2 cellular contexts compared by ENCODE assay signal in genomic region chr15:63450884-63451225, GRCh38.
TF ChIP-seq lines count a peak whose summit lies in the region.

No MANE protein-coding gene starts in this region.

TF ChIP-seq in liver, 16 proteins besides CTCF, POLR2A, EP300 and RAD21:
- TF ChIP-seq, protein P1, sequence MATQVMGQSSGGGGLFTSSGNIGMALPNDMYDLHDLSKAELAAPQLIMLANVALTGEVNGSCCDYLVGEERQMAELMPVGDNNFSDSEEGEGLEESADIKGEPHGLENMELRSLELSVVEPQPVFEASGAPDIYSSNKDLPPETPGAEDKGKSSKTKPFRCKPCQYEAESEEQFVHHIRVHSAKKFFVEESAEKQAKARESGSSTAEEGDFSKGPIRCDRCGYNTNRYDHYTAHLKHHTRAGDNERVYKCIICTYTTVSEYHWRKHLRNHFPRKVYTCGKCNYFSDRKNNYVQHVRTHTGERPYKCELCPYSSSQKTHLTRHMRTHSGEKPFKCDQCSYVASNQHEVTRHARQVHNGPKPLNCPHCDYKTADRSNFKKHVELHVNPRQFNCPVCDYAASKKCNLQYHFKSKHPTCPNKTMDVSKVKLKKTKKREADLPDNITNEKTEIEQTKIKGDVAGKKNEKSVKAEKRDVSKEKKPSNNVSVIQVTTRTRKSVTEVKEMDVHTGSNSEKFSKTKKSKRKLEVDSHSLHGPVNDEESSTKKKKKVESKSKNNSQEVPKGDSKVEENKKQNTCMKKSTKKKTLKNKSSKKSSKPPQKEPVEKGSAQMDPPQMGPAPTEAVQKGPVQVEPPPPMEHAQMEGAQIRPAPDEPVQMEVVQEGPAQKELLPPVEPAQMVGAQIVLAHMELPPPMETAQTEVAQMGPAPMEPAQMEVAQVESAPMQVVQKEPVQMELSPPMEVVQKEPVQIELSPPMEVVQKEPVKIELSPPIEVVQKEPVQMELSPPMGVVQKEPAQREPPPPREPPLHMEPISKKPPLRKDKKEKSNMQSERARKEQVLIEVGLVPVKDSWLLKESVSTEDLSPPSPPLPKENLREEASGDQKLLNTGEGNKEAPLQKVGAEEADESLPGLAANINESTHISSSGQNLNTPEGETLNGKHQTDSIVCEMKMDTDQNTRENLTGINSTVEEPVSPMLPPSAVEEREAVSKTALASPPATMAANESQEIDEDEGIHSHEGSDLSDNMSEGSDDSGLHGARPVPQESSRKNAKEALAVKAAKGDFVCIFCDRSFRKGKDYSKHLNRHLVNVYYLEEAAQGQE (IDR thresholded peaks at IDR 0.05): no peak
- no peak for TF ChIP-seq YY1 (IDR thresholded peaks at IDR 0.05)
- TF ChIP-seq, protein P2, sequence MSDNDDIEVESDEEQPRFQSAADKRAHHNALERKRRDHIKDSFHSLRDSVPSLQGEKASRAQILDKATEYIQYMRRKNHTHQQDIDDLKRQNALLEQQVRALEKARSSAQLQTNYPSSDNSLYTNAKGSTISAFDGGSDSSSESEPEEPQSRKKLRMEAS (IDR thresholded peaks at IDR 0.05): no peak
- TF ChIP-seq SP1 (IDR thresholded peaks at IDR 0.05): no peak
- TF ChIP-seq EGR1 (IDR thresholded peaks at IDR 0.05; ENCODE audit: low read depth in 2 of 2): no peak
- TF ChIP-seq FOXA2 (IDR thresholded peaks at IDR 0.05): no peak
- TF ChIP-seq HNF4A (conservative IDR thresholded peaks at IDR 0.05): no peak
- TF ChIP-seq FOXA1 (IDR thresholded peaks at IDR 0.05): no peak
- no peak for TF ChIP-seq GABPA (IDR thresholded peaks at IDR 0.05 in 1 of 2, conservative IDR thresholded peaks at IDR 0.05 in 1 of 2)
- TF ChIP-seq ZBTB33 (IDR thresholded peaks at IDR 0.05): no peak
- TF ChIP-seq ATF3 (IDR thresholded peaks at IDR 0.05): no peak
- TF ChIP-seq JUND (IDR thresholded peaks at IDR 0.05): no peak
- TF ChIP-seq NR2F2 (IDR thresholded peaks at IDR 0.05): no peak
- TF ChIP-seq RXRA (IDR thresholded peaks at IDR 0.05): no peak
- no peak for TF ChIP-seq TAF1 (conservative IDR thresholded peaks at IDR 0.05)

TF ChIP-seq in HepG2, 621 proteins besides CTCF, POLR2A, EP300 and RAD21:
- TF ChIP-seq, protein P3, sequence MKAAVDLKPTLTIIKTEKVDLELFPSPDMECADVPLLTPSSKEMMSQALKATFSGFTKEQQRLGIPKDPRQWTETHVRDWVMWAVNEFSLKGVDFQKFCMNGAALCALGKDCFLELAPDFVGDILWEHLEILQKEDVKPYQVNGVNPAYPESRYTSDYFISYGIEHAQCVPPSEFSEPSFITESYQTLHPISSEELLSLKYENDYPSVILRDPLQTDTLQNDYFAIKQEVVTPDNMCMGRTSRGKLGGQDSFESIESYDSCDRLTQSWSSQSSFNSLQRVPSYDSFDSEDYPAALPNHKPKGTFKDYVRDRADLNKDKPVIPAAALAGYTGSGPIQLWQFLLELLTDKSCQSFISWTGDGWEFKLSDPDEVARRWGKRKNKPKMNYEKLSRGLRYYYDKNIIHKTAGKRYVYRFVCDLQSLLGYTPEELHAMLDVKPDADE (CRISPR knock-in tag; IDR thresholded peaks at IDR 0.05): no peak
- TF ChIP-seq SUZ12 (IDR thresholded peaks at IDR 0.05; ENCODE audit: low read depth, low read length) (no peak), PAWR (CRISPR knock-in tag; IDR thresholded peaks at IDR 0.05; ENCODE audit: borderline replicate concordance) (no peak), SRSF4 (IDR thresholded peaks at IDR 0.05; ENCODE audit: low read depth, low read length, poor library complexity, severe bottlenecking) (no peak), PHB2 (IDR thresholded peaks at IDR 0.05; ENCODE audit: partially characterized antibody) (no peak), POGZ (CRISPR knock-in tag; IDR thresholded peaks at IDR 0.05) (no peak), RARG (CRISPR knock-in tag; IDR thresholded peaks at IDR 0.05; ENCODE audit: low read depth) (no peak), ZNF724P (CRISPR knock-in tag; IDR thresholded peaks at IDR 0.05; ENCODE audit: borderline replicate concordance) (no peak)
- TF ChIP-seq, protein P4, sequence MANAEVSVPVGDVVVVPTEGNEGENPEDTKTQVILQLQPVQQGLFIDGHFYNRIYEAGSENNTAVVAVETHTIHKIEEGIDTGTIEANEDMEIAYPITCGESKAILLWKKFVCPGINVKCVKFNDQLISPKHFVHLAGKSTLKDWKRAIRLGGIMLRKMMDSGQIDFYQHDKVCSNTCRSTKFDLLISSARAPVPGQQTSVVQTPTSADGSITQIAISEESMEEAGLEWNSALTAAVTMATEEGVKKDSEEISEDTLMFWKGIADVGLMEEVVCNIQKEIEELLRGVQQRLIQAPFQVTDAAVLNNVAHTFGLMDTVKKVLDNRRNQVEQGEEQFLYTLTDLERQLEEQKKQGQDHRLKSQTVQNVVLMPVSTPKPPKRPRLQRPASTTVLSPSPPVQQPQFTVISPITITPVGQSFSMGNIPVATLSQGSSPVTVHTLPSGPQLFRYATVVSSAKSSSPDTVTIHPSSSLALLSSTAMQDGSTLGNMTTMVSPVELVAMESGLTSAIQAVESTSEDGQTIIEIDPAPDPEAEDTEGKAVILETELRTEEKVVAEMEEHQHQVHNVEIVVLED (CRISPR knock-in tag; IDR thresholded peaks at IDR 0.05; ENCODE audit: borderline replicate concordance): no peak
- TF ChIP-seq, protein P5, sequence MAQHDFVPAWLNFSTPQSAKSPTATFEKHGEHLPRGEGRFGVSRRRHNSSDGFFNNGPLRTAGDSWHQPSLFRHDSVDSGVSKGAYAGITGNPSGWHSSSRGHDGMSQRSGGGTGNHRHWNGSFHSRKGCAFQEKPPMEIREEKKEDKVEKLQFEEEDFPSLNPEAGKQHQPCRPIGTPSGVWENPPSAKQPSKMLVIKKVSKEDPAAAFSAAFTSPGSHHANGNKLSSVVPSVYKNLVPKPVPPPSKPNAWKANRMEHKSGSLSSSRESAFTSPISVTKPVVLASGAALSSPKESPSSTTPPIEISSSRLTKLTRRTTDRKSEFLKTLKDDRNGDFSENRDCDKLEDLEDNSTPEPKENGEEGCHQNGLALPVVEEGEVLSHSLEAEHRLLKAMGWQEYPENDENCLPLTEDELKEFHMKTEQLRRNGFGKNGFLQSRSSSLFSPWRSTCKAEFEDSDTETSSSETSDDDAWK (CRISPR knock-in tag; IDR thresholded peaks at IDR 0.05): no peak
